ENCODE assay signal across 2 cellular contexts in the genomic region with DNA sequence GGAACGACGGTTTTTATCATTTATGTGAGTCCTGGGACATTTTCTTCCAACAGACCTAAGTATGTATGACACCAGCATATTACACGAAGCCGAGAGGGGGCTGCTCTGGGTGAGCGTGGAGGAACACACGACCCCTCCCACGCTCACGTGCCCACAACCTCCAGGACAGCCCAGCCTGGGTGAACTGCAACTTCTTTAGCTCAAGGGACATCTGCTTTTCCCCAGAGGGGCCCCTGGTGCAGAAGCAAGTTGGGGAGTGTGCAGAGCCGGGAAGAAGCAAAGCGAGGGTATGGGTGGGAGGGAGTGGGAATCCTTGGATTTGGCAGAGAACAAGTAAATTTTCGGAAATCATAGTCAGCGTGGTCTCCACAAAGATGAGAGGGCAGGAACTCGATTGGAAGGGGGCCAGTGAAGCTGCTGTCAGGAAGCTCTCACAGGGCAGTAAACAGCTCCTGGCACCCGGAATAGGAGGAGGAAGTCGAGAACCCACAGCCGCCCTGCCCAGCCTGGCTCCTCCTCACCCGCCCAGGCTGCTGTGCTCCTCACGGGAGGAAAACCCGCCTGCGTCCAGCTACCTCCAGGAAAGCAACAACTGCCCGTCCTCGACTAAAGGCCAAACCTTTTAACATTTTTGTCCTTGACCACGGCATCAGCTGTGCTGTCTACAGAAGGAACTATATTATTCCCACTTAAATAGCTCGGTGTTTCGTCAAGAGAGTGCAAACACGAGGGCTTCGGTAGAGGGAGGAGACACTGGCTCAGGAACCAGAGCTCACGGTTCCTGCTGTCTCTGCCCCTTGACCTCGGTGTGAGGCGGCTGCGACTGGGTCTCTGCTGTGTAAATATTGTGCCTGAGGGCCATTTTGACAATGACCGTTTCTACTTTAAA.
TF ChIP-seq lines count a peak whose summit lies in the region.

No MANE protein-coding gene starts in this region.

TF ChIP-seq in GM23338, 12 proteins besides CTCF, POLR2A, EP300 and RAD21:
- no peak for TF ChIP-seq ZNF331 (CRISPR knock-in tag; IDR thresholded peaks at IDR 0.05; ENCODE audit: low read depth)
- no peak for TF ChIP-seq CREB1 (CRISPR knock-in tag; IDR thresholded peaks at IDR 0.05; ENCODE audit: low read depth)
- TF ChIP-seq, protein P1, sequence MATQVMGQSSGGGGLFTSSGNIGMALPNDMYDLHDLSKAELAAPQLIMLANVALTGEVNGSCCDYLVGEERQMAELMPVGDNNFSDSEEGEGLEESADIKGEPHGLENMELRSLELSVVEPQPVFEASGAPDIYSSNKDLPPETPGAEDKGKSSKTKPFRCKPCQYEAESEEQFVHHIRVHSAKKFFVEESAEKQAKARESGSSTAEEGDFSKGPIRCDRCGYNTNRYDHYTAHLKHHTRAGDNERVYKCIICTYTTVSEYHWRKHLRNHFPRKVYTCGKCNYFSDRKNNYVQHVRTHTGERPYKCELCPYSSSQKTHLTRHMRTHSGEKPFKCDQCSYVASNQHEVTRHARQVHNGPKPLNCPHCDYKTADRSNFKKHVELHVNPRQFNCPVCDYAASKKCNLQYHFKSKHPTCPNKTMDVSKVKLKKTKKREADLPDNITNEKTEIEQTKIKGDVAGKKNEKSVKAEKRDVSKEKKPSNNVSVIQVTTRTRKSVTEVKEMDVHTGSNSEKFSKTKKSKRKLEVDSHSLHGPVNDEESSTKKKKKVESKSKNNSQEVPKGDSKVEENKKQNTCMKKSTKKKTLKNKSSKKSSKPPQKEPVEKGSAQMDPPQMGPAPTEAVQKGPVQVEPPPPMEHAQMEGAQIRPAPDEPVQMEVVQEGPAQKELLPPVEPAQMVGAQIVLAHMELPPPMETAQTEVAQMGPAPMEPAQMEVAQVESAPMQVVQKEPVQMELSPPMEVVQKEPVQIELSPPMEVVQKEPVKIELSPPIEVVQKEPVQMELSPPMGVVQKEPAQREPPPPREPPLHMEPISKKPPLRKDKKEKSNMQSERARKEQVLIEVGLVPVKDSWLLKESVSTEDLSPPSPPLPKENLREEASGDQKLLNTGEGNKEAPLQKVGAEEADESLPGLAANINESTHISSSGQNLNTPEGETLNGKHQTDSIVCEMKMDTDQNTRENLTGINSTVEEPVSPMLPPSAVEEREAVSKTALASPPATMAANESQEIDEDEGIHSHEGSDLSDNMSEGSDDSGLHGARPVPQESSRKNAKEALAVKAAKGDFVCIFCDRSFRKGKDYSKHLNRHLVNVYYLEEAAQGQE (IDR thresholded peaks at IDR 0.05; ENCODE audit: unreplicated experiment): no peak
- TF ChIP-seq EZH2 (IDR thresholded peaks at IDR 0.05; ENCODE audit: low read depth, unreplicated experiment): no peak
- no peak for TF ChIP-seq JUNB (IDR thresholded peaks at IDR 0.05; ENCODE audit: unreplicated experiment)

TF ChIP-seq in H1, 55 proteins besides CTCF, POLR2A, EP300 and RAD21:
- TF ChIP-seq YY1 (IDR thresholded peaks at IDR 0.05; ENCODE audit: low read depth, low read length): no peak
- TF ChIP-seq SAP30 (IDR thresholded peaks at IDR 0.05; ENCODE audit: insufficient read depth, insufficient replicate concordance, low read length): no peak
- TF ChIP-seq HDAC6 (IDR thresholded peaks at IDR 0.05; ENCODE audit: low read depth, low read length): no peak
- TF ChIP-seq CTBP2 (IDR thresholded peaks at IDR 0.05; ENCODE audit: borderline replicate concordance, insufficient read depth, insufficient read length, low read length): no peak
- TF ChIP-seq GABPA (IDR thresholded peaks at IDR 0.05; ENCODE audit: borderline replicate concordance, insufficient read depth, low read length): no peak
- no peak for TF ChIP-seq PHF8 (conservative IDR thresholded peaks at IDR 0.05; ENCODE audit: low read depth, low read length)
- TF ChIP-seq, protein P2, sequence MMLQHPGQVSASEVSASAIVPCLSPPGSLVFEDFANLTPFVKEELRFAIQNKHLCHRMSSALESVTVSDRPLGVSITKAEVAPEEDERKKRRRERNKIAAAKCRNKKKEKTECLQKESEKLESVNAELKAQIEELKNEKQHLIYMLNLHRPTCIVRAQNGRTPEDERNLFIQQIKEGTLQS (IDR thresholded peaks at IDR 0.05; ENCODE audit: insufficient read depth, low read depth, low read length): no peak
- no peak for TF ChIP-seq USF2 (IDR thresholded peaks at IDR 0.05; ENCODE audit: low read length)
- no peak for TF ChIP-seq CREB1 (IDR thresholded peaks at IDR 0.05)
- no peak for TF ChIP-seq CEBPB (IDR thresholded peaks at IDR 0.05; ENCODE audit: low read depth, low read length)
- TF ChIP-seq, protein P3, sequence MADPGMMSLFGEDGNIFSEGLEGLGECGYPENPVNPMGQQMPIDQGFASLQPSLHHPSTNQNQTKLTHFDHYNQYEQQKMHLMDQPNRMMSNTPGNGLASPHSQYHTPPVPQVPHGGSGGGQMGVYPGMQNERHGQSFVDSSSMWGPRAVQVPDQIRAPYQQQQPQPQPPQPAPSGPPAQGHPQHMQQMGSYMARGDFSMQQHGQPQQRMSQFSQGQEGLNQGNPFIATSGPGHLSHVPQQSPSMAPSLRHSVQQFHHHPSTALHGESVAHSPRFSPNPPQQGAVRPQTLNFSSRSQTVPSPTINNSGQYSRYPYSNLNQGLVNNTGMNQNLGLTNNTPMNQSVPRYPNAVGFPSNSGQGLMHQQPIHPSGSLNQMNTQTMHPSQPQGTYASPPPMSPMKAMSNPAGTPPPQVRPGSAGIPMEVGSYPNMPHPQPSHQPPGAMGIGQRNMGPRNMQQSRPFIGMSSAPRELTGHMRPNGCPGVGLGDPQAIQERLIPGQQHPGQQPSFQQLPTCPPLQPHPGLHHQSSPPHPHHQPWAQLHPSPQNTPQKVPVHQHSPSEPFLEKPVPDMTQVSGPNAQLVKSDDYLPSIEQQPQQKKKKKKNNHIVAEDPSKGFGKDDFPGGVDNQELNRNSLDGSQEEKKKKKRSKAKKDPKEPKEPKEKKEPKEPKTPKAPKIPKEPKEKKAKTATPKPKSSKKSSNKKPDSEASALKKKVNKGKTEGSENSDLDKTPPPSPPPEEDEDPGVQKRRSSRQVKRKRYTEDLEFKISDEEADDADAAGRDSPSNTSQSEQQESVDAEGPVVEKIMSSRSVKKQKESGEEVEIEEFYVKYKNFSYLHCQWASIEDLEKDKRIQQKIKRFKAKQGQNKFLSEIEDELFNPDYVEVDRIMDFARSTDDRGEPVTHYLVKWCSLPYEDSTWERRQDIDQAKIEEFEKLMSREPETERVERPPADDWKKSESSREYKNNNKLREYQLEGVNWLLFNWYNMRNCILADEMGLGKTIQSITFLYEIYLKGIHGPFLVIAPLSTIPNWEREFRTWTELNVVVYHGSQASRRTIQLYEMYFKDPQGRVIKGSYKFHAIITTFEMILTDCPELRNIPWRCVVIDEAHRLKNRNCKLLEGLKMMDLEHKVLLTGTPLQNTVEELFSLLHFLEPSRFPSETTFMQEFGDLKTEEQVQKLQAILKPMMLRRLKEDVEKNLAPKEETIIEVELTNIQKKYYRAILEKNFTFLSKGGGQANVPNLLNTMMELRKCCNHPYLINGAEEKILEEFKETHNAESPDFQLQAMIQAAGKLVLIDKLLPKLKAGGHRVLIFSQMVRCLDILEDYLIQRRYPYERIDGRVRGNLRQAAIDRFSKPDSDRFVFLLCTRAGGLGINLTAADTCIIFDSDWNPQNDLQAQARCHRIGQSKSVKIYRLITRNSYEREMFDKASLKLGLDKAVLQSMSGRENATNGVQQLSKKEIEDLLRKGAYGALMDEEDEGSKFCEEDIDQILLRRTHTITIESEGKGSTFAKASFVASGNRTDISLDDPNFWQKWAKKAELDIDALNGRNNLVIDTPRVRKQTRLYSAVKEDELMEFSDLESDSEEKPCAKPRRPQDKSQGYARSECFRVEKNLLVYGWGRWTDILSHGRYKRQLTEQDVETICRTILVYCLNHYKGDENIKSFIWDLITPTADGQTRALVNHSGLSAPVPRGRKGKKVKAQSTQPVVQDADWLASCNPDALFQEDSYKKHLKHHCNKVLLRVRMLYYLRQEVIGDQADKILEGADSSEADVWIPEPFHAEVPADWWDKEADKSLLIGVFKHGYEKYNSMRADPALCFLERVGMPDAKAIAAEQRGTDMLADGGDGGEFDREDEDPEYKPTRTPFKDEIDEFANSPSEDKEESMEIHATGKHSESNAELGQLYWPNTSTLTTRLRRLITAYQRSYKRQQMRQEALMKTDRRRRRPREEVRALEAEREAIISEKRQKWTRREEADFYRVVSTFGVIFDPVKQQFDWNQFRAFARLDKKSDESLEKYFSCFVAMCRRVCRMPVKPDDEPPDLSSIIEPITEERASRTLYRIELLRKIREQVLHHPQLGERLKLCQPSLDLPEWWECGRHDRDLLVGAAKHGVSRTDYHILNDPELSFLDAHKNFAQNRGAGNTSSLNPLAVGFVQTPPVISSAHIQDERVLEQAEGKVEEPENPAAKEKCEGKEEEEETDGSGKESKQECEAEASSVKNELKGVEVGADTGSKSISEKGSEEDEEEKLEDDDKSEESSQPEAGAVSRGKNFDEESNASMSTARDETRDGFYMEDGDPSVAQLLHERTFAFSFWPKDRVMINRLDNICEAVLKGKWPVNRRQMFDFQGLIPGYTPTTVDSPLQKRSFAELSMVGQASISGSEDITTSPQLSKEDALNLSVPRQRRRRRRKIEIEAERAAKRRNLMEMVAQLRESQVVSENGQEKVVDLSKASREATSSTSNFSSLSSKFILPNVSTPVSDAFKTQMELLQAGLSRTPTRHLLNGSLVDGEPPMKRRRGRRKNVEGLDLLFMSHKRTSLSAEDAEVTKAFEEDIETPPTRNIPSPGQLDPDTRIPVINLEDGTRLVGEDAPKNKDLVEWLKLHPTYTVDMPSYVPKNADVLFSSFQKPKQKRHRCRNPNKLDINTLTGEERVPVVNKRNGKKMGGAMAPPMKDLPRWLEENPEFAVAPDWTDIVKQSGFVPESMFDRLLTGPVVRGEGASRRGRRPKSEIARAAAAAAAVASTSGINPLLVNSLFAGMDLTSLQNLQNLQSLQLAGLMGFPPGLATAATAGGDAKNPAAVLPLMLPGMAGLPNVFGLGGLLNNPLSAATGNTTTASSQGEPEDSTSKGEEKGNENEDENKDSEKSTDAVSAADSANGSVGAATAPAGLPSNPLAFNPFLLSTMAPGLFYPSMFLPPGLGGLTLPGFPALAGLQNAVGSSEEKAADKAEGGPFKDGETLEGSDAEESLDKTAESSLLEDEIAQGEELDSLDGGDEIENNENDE (IDR thresholded peaks at IDR 0.05; ENCODE audit: insufficient replicate concordance, low read length): no peak
- no peak for TF ChIP-seq TEAD4 (IDR thresholded peaks at IDR 0.05; ENCODE audit: low read depth, low read length)
- no peak for TF ChIP-seq KDM1A (IDR thresholded peaks at IDR 0.05; ENCODE audit: borderline replicate concordance, low read length)
- TF ChIP-seq RNF2 (IDR thresholded peaks at IDR 0.05; ENCODE audit: borderline replicate concordance, low read depth, low read length, missing control alignments, poor library complexity, severe bottlenecking): no peak
- TF ChIP-seq SIRT6 (IDR thresholded peaks at IDR 0.05; ENCODE audit: low read length): no peak
- TF ChIP-seq CBX5 (IDR thresholded peaks at IDR 0.05; ENCODE audit: low read depth, low read length): no peak
